ENCODE assay signal across 1 cellular context in the genomic region with DNA sequence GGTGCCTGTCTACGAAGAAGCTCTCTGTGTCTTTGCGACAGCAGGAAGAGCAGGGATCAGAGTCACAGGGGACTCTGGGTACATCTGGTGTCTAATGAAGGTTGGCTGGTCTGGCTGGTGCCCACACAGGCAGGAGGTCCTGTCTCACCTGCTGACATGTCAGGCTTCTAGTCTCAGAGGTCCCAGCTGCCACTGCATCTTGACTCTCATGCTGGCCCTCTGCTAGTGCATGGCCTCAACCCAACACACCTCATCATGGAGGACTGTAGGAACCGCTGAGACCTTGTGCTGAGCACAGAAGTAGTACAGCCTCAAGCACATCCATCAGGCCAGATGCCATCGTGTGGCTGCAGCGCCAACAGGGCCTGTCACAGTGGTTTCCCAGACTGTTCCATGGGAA.
TF ChIP-seq lines count a peak whose summit lies in the region.

No MANE protein-coding gene starts in this region.

TF ChIP-seq in K562, 482 proteins besides CTCF, POLR2A, EP300 and RAD21 (continued from another document):
- TF ChIP-seq, protein P1, sequence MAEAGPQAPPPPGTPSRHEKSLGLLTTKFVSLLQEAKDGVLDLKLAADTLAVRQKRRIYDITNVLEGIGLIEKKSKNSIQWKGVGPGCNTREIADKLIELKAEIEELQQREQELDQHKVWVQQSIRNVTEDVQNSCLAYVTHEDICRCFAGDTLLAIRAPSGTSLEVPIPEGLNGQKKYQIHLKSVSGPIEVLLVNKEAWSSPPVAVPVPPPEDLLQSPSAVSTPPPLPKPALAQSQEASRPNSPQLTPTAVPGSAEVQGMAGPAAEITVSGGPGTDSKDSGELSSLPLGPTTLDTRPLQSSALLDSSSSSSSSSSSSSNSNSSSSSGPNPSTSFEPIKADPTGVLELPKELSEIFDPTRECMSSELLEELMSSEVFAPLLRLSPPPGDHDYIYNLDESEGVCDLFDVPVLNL (CRISPR knock-in tag; IDR thresholded peaks at IDR 0.05; ENCODE audit: low read depth): no peak
- TF ChIP-seq SRSF7 (optimal IDR thresholded peaks at IDR 0.05; ENCODE audit: low read depth, low read length) (no peak), JUN (IDR thresholded peaks at IDR 0.05; ENCODE audit: borderline replicate concordance, low read depth, low read length) (no peak), JUN (CRISPR knock-in tag; IDR thresholded peaks at IDR 0.05; ENCODE audit: borderline replicate concordance) (no peak), NR2F6 (CRISPR knock-in tag; IDR thresholded peaks at IDR 0.05) (no peak), RBM34 (IDR thresholded peaks at IDR 0.05; ENCODE audit: borderline replicate concordance, insufficient read depth, low read length) (no peak), KAT2B (IDR thresholded peaks at IDR 0.05; ENCODE audit: low read depth, low read length) (no peak), ZNF354B (CRISPR knock-in tag; IDR thresholded peaks at IDR 0.05) (no peak), ATF1 (CRISPR knock-in tag; IDR thresholded peaks at IDR 0.05) (no peak), ATF1 (tag; IDR thresholded peaks at IDR 0.05) (no peak), NCOA2 (IDR thresholded peaks at IDR 0.05; ENCODE audit: partially characterized antibody in 2 of 2) (no peak), SETDB1 (IDR thresholded peaks at IDR 0.05; ENCODE audit: low read length) (no peak), ZBTB1 (CRISPR knock-in tag; IDR thresholded peaks at IDR 0.05; ENCODE audit: borderline replicate concordance, low read depth) (no peak), ZSCAN32 (CRISPR knock-in tag; IDR thresholded peaks at IDR 0.05) (no peak), RNF2 (IDR thresholded peaks at IDR 0.05) (no peak), SMAD3 (CRISPR knock-in tag; conservative IDR thresholded peaks at IDR 0.05) (no peak), SIN3B (IDR thresholded peaks at IDR 0.05; ENCODE audit: low read depth) (no peak), MCM3 (IDR thresholded peaks at IDR 0.05) (no peak), ZNF184 (CRISPR knock-in tag; IDR thresholded peaks at IDR 0.05) (no peak)
